In the genomic region with DNA sequence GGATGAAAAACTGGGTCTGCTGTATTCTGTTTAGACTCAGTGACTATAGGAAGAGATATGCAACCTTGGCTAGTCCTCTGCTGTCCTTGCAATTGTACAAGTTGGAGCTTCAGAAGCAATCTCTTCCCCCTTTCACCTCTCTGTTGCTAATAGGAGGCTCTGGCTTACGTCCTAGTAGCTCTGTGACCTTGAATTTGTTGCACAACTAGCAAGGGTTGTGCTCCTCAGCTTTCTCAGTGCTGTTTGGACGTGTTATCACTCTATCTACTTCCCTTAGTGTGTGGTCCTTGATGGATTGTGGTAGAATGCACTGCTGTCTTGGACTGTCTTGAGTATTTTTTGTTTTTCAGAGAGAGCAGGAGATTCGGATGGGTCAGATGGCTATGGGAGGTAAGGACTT, we compare ENCODE assay signal across 27 cellular contexts. TPM values are rescaled to one million over a fixed set of nuclear protein-coding genes. Genes with fewer than 3 reads are reported as not detected.
DNase-seq lines count a peak whose midpoint lies in the region; ATAC-seq and TF ChIP-seq lines count a peak whose summit lies in the region.
"Had no signal": no experiment of that assay in that cellular context is flagged by ENCODE, and none has a peak within 500 bp of the region (broad histone marks: within the 10 kb centered on the region; RNA-seq: fewer than 3 reads in every experiment).

No MANE protein-coding gene starts in this region.

- no peak overlapping the region for H3K4me3 Mint-ChIP-seq in glutamatergic neuron (ENCODE audit: unreplicated experiment)
- no peak overlapping the region for H3K4me3 Mint-ChIP-seq in stimulated activated effector memory CD8-positive, alpha-beta T cell treated with anti-CD3 and anti-CD28 coated beads, Interleukin-12 subunit alpha, Interleukin-12 subunit beta, amount 100 ng/mL, for 72 hours
- H3K4me3 Mint-ChIP-seq: CD4-positive, alpha-beta T cell had no signal

- H3K4me3 ChIP-seq in right atrium auricular region = no peak overlapping the region
- no peak overlapping the region for H3K4me3 ChIP-seq in dorsolateral prefrontal cortex
- H3K4me3 ChIP-seq: BLaER1, PC-9 had no signal

- peaks cover 0 to 7% of the 10 kb centered on the region in 2 donors for H3K4me1 ChIP-seq in right atrium auricular region
- H3K4me1 ChIP-seq: BLaER1 had no signal

- no peaks in the 10 kb centered on the region for H3K4me1 Mint-ChIP-seq in glutamatergic neuron (ENCODE audit: low read depth, unreplicated experiment)
- H3K4me1 Mint-ChIP-seq in stimulated activated effector memory CD8-positive, alpha-beta T cell treated with anti-CD3 and anti-CD28 coated beads, Interleukin-12 subunit alpha, Interleukin-12 subunit beta, amount 100 ng/mL, for 72 hours = peaks cover 18% of the 10 kb centered on the region

- H3K27me3 ChIP-seq in right atrium auricular region (no peaks in the 10 kb centered on the region), dorsolateral prefrontal cortex (peaks cover 0 to 36% (median 2%) of the 10 kb centered on the region in 45 donors)

- DNase-seq in left ventricle myocardium superior = no peak
- DNase-seq in right atrium auricular region (ENCODE audit: low spot score) = no peak
- DNase-seq in amniotic epithelial cell (ENCODE audit: low read depth) = peak; percentile 88
- DNase-seq in glutamatergic neuron = no peak
- no peak for DNase-seq in stimulated activated effector memory CD8-positive, alpha-beta T cell treated with anti-CD3 and anti-CD28 coated beads, Interleukin-12 subunit alpha, Interleukin-12 subunit beta, amount 100 ng/mL, for 72 hours (ENCODE audit: low spot score in 2 of 2)
- DNase-seq in stimulated activated CD4-positive, alpha-beta T cell treated with anti-CD3 and anti-CD28 coated beads, Interleukin-4, amount 100 ng/mL, for 1 hour = no peak
- no peak for DNase-seq in middle frontal gyrus (ENCODE audit: extremely low spot score, low spot score)
- DNase-seq in dorsolateral prefrontal cortex = no peak
- DNase-seq: ACHN; CD4-positive, alpha-beta T cell; COR-L47; DMS 273 treated with DMSO at 0.1 percent for 48 hours; DND-41; GOT3; HCEC 1CT; IMR-90; NCI-H1048; NCI-H1417 treated with DMSO at 0.1 percent for 48 hours; NCI-H187 treated with DMSO at 0.1 percent for 48 hours; NCI-H2227 treated with DMSO at 0.1 percent for 48 hours; NCI-H510A; NCI-H748 treated with DMSO at 0.1 percent for 48 hours; PC-9; RPMI8226; SIG-M5; SK-N-SH had no signal

- no peak overlapping the region for H3K27ac ChIP-seq in right atrium auricular region
- H3K27ac ChIP-seq in dorsolateral prefrontal cortex = no peak overlapping the region
- H3K27ac ChIP-seq: BLaER1, PC-9 had no signal

- peak overlapping the region; percentile 28 for H3K27ac Mint-ChIP-seq in glutamatergic neuron (ENCODE audit: unreplicated experiment)
- peak overlapping the region; percentile 29 for H3K27ac Mint-ChIP-seq in stimulated activated effector memory CD8-positive, alpha-beta T cell treated with anti-CD3 and anti-CD28 coated beads, Interleukin-12 subunit alpha, Interleukin-12 subunit beta, amount 100 ng/mL, for 72 hours
- H3K27ac Mint-ChIP-seq: CD4-positive, alpha-beta T cell had no signal

- H3K36me3 Mint-ChIP-seq in glutamatergic neuron (ENCODE audit: unreplicated experiment) = no peaks in the 10 kb centered on the region
- H3K36me3 Mint-ChIP-seq in stimulated activated effector memory CD8-positive, alpha-beta T cell treated with anti-CD3 and anti-CD28 coated beads, Interleukin-12 subunit alpha, Interleukin-12 subunit beta, amount 100 ng/mL, for 72 hours = peaks cover 94% of the 10 kb centered on the region

- intact Hi-C loops in left ventricle myocardium superior (cut with micrococcal nuclease) = no loop called here
- intact Hi-C loops in dorsolateral prefrontal cortex (cut with DNase I) = no loop called here

- TF ChIP-seq CTCF in right atrium auricular region (IDR thresholded peaks at IDR 0.05) (no peak), glutamatergic neuron (IDR thresholded peaks at IDR 0.05; ENCODE audit: partially characterized antibody, unreplicated experiment) (no peak), dorsolateral prefrontal cortex (IDR thresholded peaks at IDR 0.05 in 54 of 56, conservative IDR thresholded peaks at IDR 0.05 in 2 of 56; ENCODE audit: low read depth in 1 of 56, partially characterized antibody in 56 of 56) (no peak)

- peak; percentile 27 for ATAC-seq in left ventricle myocardium superior
- no peak for ATAC-seq in stimulated activated effector memory CD8-positive, alpha-beta T cell treated with anti-CD3 and anti-CD28 coated beads, Interleukin-12 subunit alpha, Interleukin-12 subunit beta, amount 100 ng/mL, for 72 hours

- H3K27me3 Mint-ChIP-seq in glutamatergic neuron (ENCODE audit: unreplicated experiment) = no peaks in the 10 kb centered on the region
- H3K27me3 Mint-ChIP-seq: CD4-positive, alpha-beta T cell had no signal

- no peaks in the 10 kb centered on the region for H3K9me3 Mint-ChIP-seq in glutamatergic neuron (ENCODE audit: unreplicated experiment)
- no peaks in the 10 kb centered on the region for H3K9me3 Mint-ChIP-seq in stimulated activated effector memory CD8-positive, alpha-beta T cell treated with anti-CD3 and anti-CD28 coated beads, Interleukin-12 subunit alpha, Interleukin-12 subunit beta, amount 100 ng/mL, for 72 hours
- H3K9me3 Mint-ChIP-seq: CD4-positive, alpha-beta T cell had no signal

- peaks cover 56% of the 10 kb centered on the region for H3K36me3 ChIP-seq in right atrium auricular region

- H3K9me3 ChIP-seq in right atrium auricular region = no peaks in the 10 kb centered on the region
- H3K9me3 ChIP-seq: BLaER1, SK-N-SH had no signal

RNA-seq across cellular contexts. Expression of a gene that starts 3.4 kb away (rescaled TPM):
- total RNA-seq in left ventricle myocardium superior = 88.6 TPM
- total RNA-seq in right atrium auricular region = 100 to 1,000 TPM; 102 to 172 TPM
- total RNA-seq in glutamatergic neuron (ENCODE audit: unreplicated experiment) = 7.8 TPM
- total RNA-seq in dorsolateral prefrontal cortex = 1 to 10 TPM in 72 of 120 experiments, under 1 TPM in 39, not detected in 9; 0.38 to 5.7 (median 1.2) TPM

RNA-seq across cellular contexts. Expression of a gene that starts 14.7 kb away (rescaled TPM):
- total RNA-seq in left ventricle myocardium superior (105 TPM), right atrium auricular region (100 to 1,000 TPM; 110 to 120 TPM), glutamatergic neuron (ENCODE audit: unreplicated experiment) (696 TPM), dorsolateral prefrontal cortex (100 to 1,000 TPM in 119 of 120 experiments, 10 to 100 TPM in 1; 98.6 to 184 (median 146) TPM)

RNA-seq across cellular contexts. Expression of a gene that starts 44.2 kb away (rescaled TPM):
- total RNA-seq in left ventricle myocardium superior (16.3 TPM), right atrium auricular region (10 to 100 TPM in 1 of 2 donors, 1 to 10 TPM in 1; 10.0 to 10.5 TPM), glutamatergic neuron (ENCODE audit: unreplicated experiment) (44.2 TPM), dorsolateral prefrontal cortex (10 to 100 TPM; 33.0 to 60.8 (median 45.7) TPM)

Comparison
In these comparisons a context has a peak if more than half of its experiments do, and no peak if none do; other contexts are left out.
1. RNA of a gene that starts 3.4 kb away (total RNA-seq): 102 to 172 TPM in right atrium auricular region and 88.6 TPM in left ventricle myocardium superior (single experiment); 7.8 TPM in glutamatergic neuron (single experiment) and 0.38 to 5.7 TPM in dorsolateral prefrontal cortex; every median in the first group is over 10 times any median in the second.